ENCODE assay signal across 23 cellular contexts in the genomic region with DNA sequence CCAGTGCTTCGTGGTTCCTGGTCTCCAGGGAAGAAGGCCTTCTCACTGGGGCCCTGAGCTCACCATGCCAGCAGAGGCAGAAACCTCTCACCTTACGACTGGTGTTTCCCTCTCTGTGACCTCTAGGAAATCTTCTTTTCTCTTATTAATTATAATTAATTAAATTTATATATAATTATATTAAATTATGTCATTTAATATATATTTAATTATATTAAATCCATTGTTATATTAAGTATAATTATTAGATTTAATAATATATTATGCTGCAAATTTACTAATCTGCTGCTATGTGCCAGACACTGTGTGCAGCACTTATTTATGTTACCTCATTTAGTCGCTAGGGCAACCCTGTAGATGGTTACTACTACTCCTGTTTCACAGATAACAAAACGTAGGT.
"Had no signal": no experiment of that assay in that cellular context is flagged by ENCODE, and none has a peak within 500 bp of the region (broad histone marks: within the 10 kb centered on the region; RNA-seq: fewer than 3 reads in every experiment).

No MANE protein-coding gene starts in this region.

- DNase-seq: naive thymus-derived CD8-positive, alpha-beta T cell; nephron progenitor cell; occipital lobe; ovary; posterior cingulate gyrus; psoas muscle; right cardiac atrium; right lobe of liver; sigmoid colon; small intestine; stimulated activated CD4-positive, alpha-beta T cell treated with anti-CD3 and anti-CD28 coated beads, Interleukin-15, amount 100 ng/mL, for 24 hours; stimulated activated CD4-positive, alpha-beta T cell treated with anti-CD3 and anti-CD28 coated beads, Interleukin-2, amount 100 ng/mL, for 24 hours; stimulated activated CD4-positive, alpha-beta T cell treated with anti-CD3 and anti-CD28 coated beads, Interleukin-2, amount 100 ng/mL, for 48 hours; stimulated activated CD4-positive, alpha-beta T cell treated with anti-CD3 and anti-CD28 coated beads, Interleukin-4, amount 100 ng/mL, for 24 hours; stimulated activated naive B cell treated with anti-CD40 and anti-IgM and Interleukin-4, amounts not matched to agents 10 μg/mL and 1 μg/mL and 100 μg/mL, for 72 hours; stimulated activated naive CD4-positive, alpha-beta T cell treated with Interleukin-2 at 50 U/mL for 16 hours; stomach; thyroid gland; transverse colon; upper lobe of right lung; uterus had no signal

- H3K4me1 ChIP-seq: parathyroid adenoma, psoas muscle, right lobe of liver, sigmoid colon, stomach, transverse colon, upper lobe of right lung, uterus had no signal

- H3K9me3 ChIP-seq: ovary, psoas muscle, right lobe of liver, sigmoid colon, stomach, thoracic aorta, thyroid gland, transverse colon, upper lobe of right lung, uterus had no signal

- H3K27me3 ChIP-seq: ovary, sigmoid colon, stomach, thyroid gland, transverse colon, upper lobe of right lung, uterus had no signal

- H3K9ac ChIP-seq: parathyroid adenoma had no signal

- FAIRE-seq: small intestine had no signal

- H2AFZ ChIP-seq: parathyroid adenoma had no signal

- H3K4me3 ChIP-seq: ovary, psoas muscle, right lobe of liver, sigmoid colon, stomach, thoracic aorta, thyroid gland, transverse colon, upper lobe of right lung, uterus had no signal

- H3K79me2 ChIP-seq: parathyroid adenoma had no signal

- H3K36me3 ChIP-seq: ovary, right lobe of liver, sigmoid colon, stomach, thoracic aorta, thyroid gland, transverse colon, upper lobe of right lung, uterus had no signal

- H3K27ac ChIP-seq: ovary, parathyroid adenoma, psoas muscle, right lobe of liver, sigmoid colon, stomach, thoracic aorta, thyroid gland, transverse colon, upper lobe of right lung, uterus had no signal
